10 cellular contexts compared by ENCODE assay signal in genomic region chr6:16432075-16433032, GRCh38.
DNase-seq lines count a peak whose midpoint lies in the region; ATAC-seq and TF ChIP-seq lines count a peak whose summit lies in the region.
"Had no signal": no experiment of that assay in that cellular context is flagged by ENCODE, and none has a peak within 500 bp of the region (broad histone marks: within the 10 kb centered on the region; RNA-seq: fewer than 3 reads in every experiment).

No MANE protein-coding gene starts in this region.

- peaks cover 27% of the 10 kb centered on the region for H3K4me1 ChIP-seq in upper lobe of right lung

- intact Hi-C loops in upper lobe of right lung (cut with DNase I) = no loop called here

- no peaks in the 10 kb centered on the region for H3K9me3 ChIP-seq in upper lobe of right lung
- H3K9me3 ChIP-seq: tibial nerve had no signal

- peak; percentile 42; the same call in 1 of the 2 replicates for TF ChIP-seq POLR2A in Raji (IDR thresholded peaks at IDR 0.05; ENCODE audit: insufficient read depth, low read depth, low read length)

- no peak overlapping the region for H3K27ac ChIP-seq in upper lobe of right lung
- H3K27ac ChIP-seq: tibial nerve had no signal

- H3K27me3 Mint-ChIP-seq in T-helper 2 cell treated with Interferon-gamma antibody and Interleukin-4, amounts not matched to agents 5 μg/mL and 100 μg/mL, for 36 hours (ENCODE audit: low read depth) = no peaks in the 10 kb centered on the region

- H3K27ac Mint-ChIP-seq in T-helper 2 cell treated with Interferon-gamma antibody and Interleukin-4, amounts not matched to agents 5 μg/mL and 100 μg/mL, for 36 hours = no peak overlapping the region

- H3K36me3 ChIP-seq in upper lobe of right lung = no peaks in the 10 kb centered on the region
- H3K36me3 ChIP-seq: tibial nerve had no signal

- no peak for TF ChIP-seq CTCF in upper lobe of right lung (IDR thresholded peaks at IDR 0.05)

- H3K36me3 Mint-ChIP-seq in T-helper 2 cell treated with Interferon-gamma antibody and Interleukin-4, amounts not matched to agents 5 μg/mL and 100 μg/mL, for 36 hours (ENCODE audit: low read depth) = peaks cover 34% of the 10 kb centered on the region

- H3K4me3 Mint-ChIP-seq in T-helper 2 cell treated with Interferon-gamma antibody and Interleukin-4, amounts not matched to agents 5 μg/mL and 100 μg/mL, for 36 hours = no peak overlapping the region

- DNase-seq in mucosa of gallbladder (ENCODE audit: low spot score) (peak; percentile 36), UCSD-AML1 (lab: John Stamatoyannopoulos, UW; ENCODE audit: unreplicated experiment) (no peak), upper lobe of right lung (no peak)
- no peak for DNase-seq in T-helper 2 cell treated with Interferon-gamma antibody and Interleukin-4, amounts not matched to agents 5 μg/mL and 100 μg/mL, for 36 hours (ENCODE audit: low spot score)
- DNase-seq: cortex of kidney, occipital lobe had no signal

- peaks cover 43% of the 10 kb centered on the region for H3K4me1 Mint-ChIP-seq in T-helper 2 cell treated with Interferon-gamma antibody and Interleukin-4, amounts not matched to agents 5 μg/mL and 100 μg/mL, for 36 hours (ENCODE audit: low read depth)

- ATAC-seq in GM18519 (IDR thresholded peaks at IDR 0.05; ENCODE audit: low FRiP score, unreplicated experiment) = peak; percentile 44
- peak; percentile 54 for ATAC-seq in GM21737 (IDR thresholded peaks at IDR 0.05; ENCODE audit: unreplicated experiment)
- no peak for ATAC-seq in upper lobe of right lung

- H3K9me3 Mint-ChIP-seq in T-helper 2 cell treated with Interferon-gamma antibody and Interleukin-4, amounts not matched to agents 5 μg/mL and 100 μg/mL, for 36 hours = no peaks in the 10 kb centered on the region

- H3K4me3 ChIP-seq in upper lobe of right lung = no peak overlapping the region
- H3K4me3 ChIP-seq: tibial nerve had no signal

- no peaks in the 10 kb centered on the region for H3K27me3 ChIP-seq in upper lobe of right lung
- H3K27me3 ChIP-seq: tibial nerve had no signal
